In genomic region chr6:129235167-129236072, GRCh38 we compare ENCODE assay signal across 20 cellular contexts.
A peak's percentile ranks its signal among the peaks of the same experiment; 100 is the strongest.
DNase-seq lines count a peak whose midpoint lies in the region; ATAC-seq and TF ChIP-seq lines count a peak whose summit lies in the region.
"Had no signal": no experiment of that assay in that cellular context is flagged by ENCODE, and none has a peak within 500 bp of the region (broad histone marks: within the 10 kb centered on the region; RNA-seq: fewer than 3 reads in every experiment).

No MANE protein-coding gene starts in this region.

- no peak for ATAC-seq in PC-3
- no peak for ATAC-seq in HG03280 (IDR thresholded peaks at IDR 0.05; ENCODE audit: unreplicated experiment)
- ATAC-seq in GM21515 (IDR thresholded peaks at IDR 0.05; ENCODE audit: unreplicated experiment) = no peak
- ATAC-seq: naive thymus-derived CD8-positive, alpha-beta T cell had no signal

- H3K79me2 ChIP-seq in mammary epithelial cell (ENCODE audit: insufficient read depth, low read length) (no peaks in the 10 kb centered on the region), PC-3 (ENCODE audit: low read length) (no peaks in the 10 kb centered on the region)

- TF ChIP-seq POLR2A in breast epithelium (IDR thresholded peaks at IDR 0.05) = no peak
- no peak for TF ChIP-seq POLR2A in uterus (IDR thresholded peaks at IDR 0.05)

- H3K4me2 ChIP-seq in mammary epithelial cell (ENCODE audit: insufficient read depth, low read depth, low read length) = no peak overlapping the region
- H3K4me2 ChIP-seq in PC-3 (ENCODE audit: low read length) = no peak overlapping the region

- peak overlapping the region; percentile 22 to 43 for H3K27ac ChIP-seq in breast epithelium
- H3K27ac ChIP-seq in mammary epithelial cell (ENCODE audit: insufficient read depth, low read depth, low read length) = no peak overlapping the region
- H3K27ac ChIP-seq in uterus = peak overlapping the region; percentile 7 to 58
- no peak overlapping the region for H3K27ac ChIP-seq in PC-3 (ENCODE audit: low read length)
- H3K27ac ChIP-seq: ascending aorta, esophagus muscularis mucosa, thyroid gland had no signal

- dilution Hi-C loops in mammary epithelial cell (cut with HindIII; ENCODE audit: low sequenced_read_pairs) = no loop called here

- TF ChIP-seq CTCF in breast epithelium (IDR thresholded peaks at IDR 0.05) (no peak), mammary epithelial cell (conservative IDR thresholded peaks at IDR 0.05 in 1 of 2, IDR thresholded peaks at IDR 0.05 in 1 of 2; ENCODE audit: extremely low read depth in 1 of 2, insufficient read depth in 1 of 2, low read depth in 1 of 2, low read length in 2 of 2) (no peak), brain (conservative IDR thresholded peaks at IDR 0.05) (no peak), uterus (IDR thresholded peaks at IDR 0.05) (no peak), PC-3 (conservative IDR thresholded peaks at IDR 0.05; ENCODE audit: low read depth, low read length) (no peak)

- POLR2A ChIA-PET in PC-3 (lab: Charles Lee; ENCODE audit: unreplicated experiment) = no interaction called here

- H3K4me1 Mint-ChIP-seq in brain = peaks cover 19% of the 10 kb centered on the region
- H3K4me1 Mint-ChIP-seq: H9; naive thymus-derived CD8-positive, alpha-beta T cell had no signal

- H3K36me3 ChIP-seq in breast epithelium = no peaks in the 10 kb centered on the region
- no peaks in the 10 kb centered on the region for H3K36me3 ChIP-seq in mammary epithelial cell (ENCODE audit: insufficient read depth, low read length)
- no peaks in the 10 kb centered on the region for H3K36me3 ChIP-seq in uterus
- H3K36me3 ChIP-seq in PC-3 (ENCODE audit: low read depth, low read length) = no peaks in the 10 kb centered on the region
- H3K36me3 ChIP-seq: ascending aorta, esophagus muscularis mucosa, thyroid gland had no signal

- no peak overlapping the region for H3K4me3 Mint-ChIP-seq in brain
- H3K4me3 Mint-ChIP-seq: H9; naive thymus-derived CD8-positive, alpha-beta T cell had no signal

- no peaks in the 10 kb centered on the region for H3K27me3 ChIP-seq in breast epithelium
- H3K27me3 ChIP-seq in mammary epithelial cell (ENCODE audit: insufficient read depth, low read length) = no peaks in the 10 kb centered on the region
- no peaks in the 10 kb centered on the region for H3K27me3 ChIP-seq in uterus
- no peaks in the 10 kb centered on the region for H3K27me3 ChIP-seq in PC-3 (ENCODE audit: low read length)
- H3K27me3 ChIP-seq: ascending aorta, dorsolateral prefrontal cortex, esophagus muscularis mucosa, thyroid gland had no signal

- no TSS peak for BruUV-seq in mammary epithelial cell (replicated peaks; lab: Mats Ljungman, UMichigan)
- BruUV-seq in PC-3 (replicated peaks; lab: Mats Ljungman, UMichigan) = no TSS peak

- H3K9me2 ChIP-seq in PC-3 (replicated peaks; ENCODE audit: low read length) = no peaks in the 10 kb centered on the region

- CTCF ChIA-PET in mammary epithelial cell (lab: Charles Lee; ENCODE audit: low non-redundant PET) (no interaction called here), PC-3 (lab: Charles Lee) (no interaction called here)

- no peak overlapping the region for H3K9ac ChIP-seq in mammary epithelial cell (ENCODE audit: insufficient read depth, low read length)
- H3K9ac ChIP-seq in PC-3 (ENCODE audit: low read length) = no peak overlapping the region

- DNase-seq in breast epithelium (ENCODE audit: low spot score in 2 of 2) (no peak), mammary epithelial cell (no peak), iris pigment epithelial cell (ENCODE audit: low read depth) (peak; percentile 37), uterus (no peak), PC-3 (no peak)
- DNase-seq: activated gamma-delta T cell treated with Interleukin-2 at 50 U/mL for 16 hours; COR-L47; dorsolateral prefrontal cortex; GDM1; H9; naive thymus-derived CD8-positive, alpha-beta T cell; NCI-H2081; retina; stimulated activated CD4-positive, alpha-beta T cell treated with anti-CD3 and anti-CD28 coated beads, Interleukin-2, amount 100 ng/mL, for 48 hours; thyroid gland had no signal

- H3F3A ChIP-seq in PC-3 (ENCODE audit: low read length, unreplicated experiment) = no peaks in the 10 kb centered on the region

- WGBS in mammary epithelial cell (ENCODE audit: low coverage, missing lambda C conversion rate) = 50% methylated on average over 2 of the region's 2 CpGs

- peak overlapping the region in 3 of 5 experiments; percentile 32 to 68 (median 59) for H3K27ac Mint-ChIP-seq in brain
- H3K27ac Mint-ChIP-seq: H9; naive thymus-derived CD8-positive, alpha-beta T cell had no signal

- H4K20me1 ChIP-seq in mammary epithelial cell (ENCODE audit: insufficient read depth, low read length) = no peaks in the 10 kb centered on the region
- no peaks in the 10 kb centered on the region for H4K20me1 ChIP-seq in PC-3 (ENCODE audit: low read length)

- intact Hi-C loops in breast epithelium (cut with DNase I; ENCODE audit: low total_unique reads) = no loop called here
- intact Hi-C loops in mammary epithelial cell (cut with micrococcal nuclease) = no loop called here
- intact Hi-C loops in uterus (cut with DNase I; ENCODE audit: low total_unique reads) = no loop called here
- intact Hi-C loops in PC-3 (cut with micrococcal nuclease) = no loop called here

- peaks cover 5% of the 10 kb centered on the region for H3K27me3 Mint-ChIP-seq in brain

- H3K36me3 Mint-ChIP-seq in brain = no peaks in the 10 kb centered on the region
- H3K36me3 Mint-ChIP-seq: naive thymus-derived CD8-positive, alpha-beta T cell had no signal

- no peaks in the 10 kb centered on the region for H3K9me3 Mint-ChIP-seq in brain
- H3K9me3 Mint-ChIP-seq: H9; naive thymus-derived CD8-positive, alpha-beta T cell had no signal

- in situ Hi-C loops in mammary epithelial cell (cut with MboI; ENCODE audit: low sequenced_read_pairs in 2 of 2) = no loop called here

- H3K4me1 ChIP-seq in breast epithelium = no peaks in the 10 kb centered on the region
- H3K4me1 ChIP-seq in mammary epithelial cell (ENCODE audit: insufficient read depth, low read length) = no peaks in the 10 kb centered on the region
- peaks cover 0 to 3% of the 10 kb centered on the region in 2 donors for H3K4me1 ChIP-seq in uterus
- no peaks in the 10 kb centered on the region for H3K4me1 ChIP-seq in PC-3 (ENCODE audit: insufficient read depth, low read length)
- H3K4me1 ChIP-seq: ascending aorta, thyroid gland had no signal

- H2AFZ ChIP-seq in mammary epithelial cell (ENCODE audit: low read depth, low read length) (no peak overlapping the region), PC-3 (ENCODE audit: low read length) (no peak overlapping the region)

- no peaks in the 10 kb centered on the region for H3K9me3 ChIP-seq in breast epithelium
- no peaks in the 10 kb centered on the region for H3K9me3 ChIP-seq in mammary epithelial cell (replicated peaks; ENCODE audit: insufficient read depth, low read length)
- H3K9me3 ChIP-seq in uterus = no peaks in the 10 kb centered on the region
- no peaks in the 10 kb centered on the region for H3K9me3 ChIP-seq in PC-3 (ENCODE audit: low read length)
- H3K9me3 ChIP-seq: ascending aorta, esophagus muscularis mucosa, thyroid gland had no signal

- H3K4me3 ChIP-seq in breast epithelium (no peak overlapping the region), mammary epithelial cell (replicated peaks in 1 of 3; ENCODE audit: insufficient read depth in 1 of 3, low read depth in 2 of 3, low read length in 3 of 3) (no peak overlapping the region), uterus (no peak overlapping the region), PC-3 (ENCODE audit: low read length) (no peak overlapping the region)
- H3K4me3 ChIP-seq: ascending aorta, dorsolateral prefrontal cortex, esophagus muscularis mucosa, thyroid gland had no signal

Comparison
In these comparisons a context has a peak if more than half of its experiments do, and no peak if none do; other contexts are left out.
1. H3K27ac ChIP-seq: peak in breast epithelium (2 of 2) and uterus (2 of 2); none in mammary epithelial cell (single experiment) and PC-3 (single experiment).